ENCODE assay signal across 9 cellular contexts in genomic region chr12:44331269-44331668, GRCh38.
"Had no signal": no experiment of that assay in that cellular context is flagged by ENCODE, and none has a peak within 500 bp of the region (broad histone marks: within the 10 kb centered on the region; RNA-seq: fewer than 3 reads in every experiment).

No MANE protein-coding gene starts in this region.

- H3K9me3 Mint-ChIP-seq: HFFc6 had no signal

- H3K36me3 ChIP-seq: HAP-1 had no signal

- H3K27ac ChIP-seq: GM23248, HL-60 had no signal

- H2AFZ ChIP-seq: GM23248 had no signal

- H3K4me3 ChIP-seq: GM23248, HAP-1, K562 had no signal

- H3K9ac ChIP-seq: GM23248 had no signal

- H3K4me1 ChIP-seq: HAP-1 had no signal

- H3K27ac Mint-ChIP-seq: HFFc6 had no signal

- H3K4me3 Mint-ChIP-seq: HFFc6 had no signal

- H3K9me3 ChIP-seq: HAP-1 had no signal

- DNase-seq: GM23248, GOT3, H7, HFFc6, IMR-90, KG1 had no signal
